ENCODE assay signal across 26 cellular contexts in the genomic region with DNA sequence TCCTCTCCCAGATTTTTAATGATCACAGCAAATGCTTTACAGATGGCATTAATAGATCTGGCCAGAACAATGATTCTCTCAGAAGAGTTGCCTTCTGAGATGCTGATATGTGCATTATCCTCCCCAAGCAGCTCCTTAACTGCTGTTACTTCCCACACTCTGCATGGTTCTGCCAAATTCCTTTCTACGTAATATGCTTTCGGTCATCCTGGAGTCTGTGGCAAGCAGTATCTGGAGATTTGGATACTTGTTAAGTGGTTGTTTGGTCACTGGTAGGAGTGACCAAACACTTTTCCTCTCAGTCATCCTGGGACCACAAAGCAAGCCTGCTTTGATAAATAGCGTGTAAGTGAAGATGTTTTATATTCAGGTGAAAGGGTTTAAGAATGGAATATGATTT.
DNase-seq lines count a peak whose midpoint lies in the region; ATAC-seq and TF ChIP-seq lines count a peak whose summit lies in the region.
"Had no signal": no experiment of that assay in that cellular context is flagged by ENCODE, and none has a peak within 500 bp of the region (broad histone marks: within the 10 kb centered on the region; RNA-seq: fewer than 3 reads in every experiment).

No MANE protein-coding gene starts in this region.

- no peak overlapping the region for H3K27ac Mint-ChIP-seq in HFFc6
- H3K27ac Mint-ChIP-seq: activated CD4-positive, alpha-beta T cell treated with anti-CD3 and anti-CD28 coated beads, Interleukin-2, amount 10 ng/mL, durations not matched to agents 24 days and 14 days; CD4-positive, CD25-positive, alpha-beta regulatory T cell; stimulated activated effector memory CD8-positive, alpha-beta T cell treated with anti-CD3 and anti-CD28 coated beads, Interleukin-12 subunit alpha, Interleukin-12 subunit beta, amount 100 ng/mL, for 72 hours; T-helper 17 cell had no signal

- H3K4me3 Mint-ChIP-seq in HFFc6, result no peak overlapping the region
- H3K4me3 Mint-ChIP-seq: activated CD4-positive, alpha-beta T cell treated with anti-CD3 and anti-CD28 coated beads, Interleukin-2, amount 10 ng/mL, durations not matched to agents 24 days and 14 days; activated T-cell treated with anti-CD3 and anti-CD28 coated beads, Interleukin-2, amount 50 U/mL, for 4 hours; CD4-positive, CD25-positive, alpha-beta regulatory T cell; central memory CD8-positive, alpha-beta T cell; stimulated activated effector memory CD8-positive, alpha-beta T cell treated with anti-CD3 and anti-CD28 coated beads, Interleukin-12 subunit alpha, Interleukin-12 subunit beta, amount 100 ng/mL, for 72 hours; T-helper 17 cell had no signal

- no peak for ATAC-seq in omental fat pad (ENCODE audit: low FRiP score)
- ATAC-seq: activated T-cell treated with anti-CD3 and anti-CD28 coated beads, Interleukin-2, amount 50 U/mL, for 4 hours; foreskin keratinocyte; left lobe of liver; stimulated activated effector memory CD8-positive, alpha-beta T cell treated with anti-CD3 and anti-CD28 coated beads, Interleukin-12 subunit alpha, Interleukin-12 subunit beta, amount 100 ng/mL, for 72 hours; T-helper 17 cell had no signal

- no peak overlapping the region for H3K4me3 ChIP-seq in foreskin fibroblast (ENCODE audit: low read depth in 1 of 2, low read length in 2 of 2)
- H3K4me3 ChIP-seq: adrenal gland, dorsolateral prefrontal cortex, spleen had no signal

- H3K4me1 Mint-ChIP-seq in HFFc6 (ENCODE audit: low read depth), result peaks cover 17% of the 10 kb centered on the region
- H3K4me1 Mint-ChIP-seq: central memory CD8-positive, alpha-beta T cell; T-helper 17 cell had no signal

- no peaks in the 10 kb centered on the region for H3K36me3 Mint-ChIP-seq in HFFc6 (ENCODE audit: low read depth)
- H3K36me3 Mint-ChIP-seq: CD4-positive, CD25-positive, alpha-beta regulatory T cell; stimulated activated effector memory CD8-positive, alpha-beta T cell treated with anti-CD3 and anti-CD28 coated beads, Interleukin-12 subunit alpha, Interleukin-12 subunit beta, amount 100 ng/mL, for 72 hours had no signal

- no peaks in the 10 kb centered on the region for H3K9me3 Mint-ChIP-seq in HFFc6
- H3K9me3 Mint-ChIP-seq: activated CD4-positive, alpha-beta T cell treated with anti-CD3 and anti-CD28 coated beads, Interleukin-2, amount 10 ng/mL, durations not matched to agents 24 days and 14 days; activated T-cell treated with anti-CD3 and anti-CD28 coated beads, Interleukin-2, amount 50 U/mL, for 4 hours; central memory CD8-positive, alpha-beta T cell; stimulated activated effector memory CD8-positive, alpha-beta T cell treated with anti-CD3 and anti-CD28 coated beads, Interleukin-12 subunit alpha, Interleukin-12 subunit beta, amount 100 ng/mL, for 72 hours had no signal

- DNase-seq in AG09319 (ENCODE audit: extremely low read depth, low read depth) (peak; percentile 20), HFFc6 (peak; percentile 48), astrocyte of the hippocampus (ENCODE audit: low read depth, low spot score) (peak; percentile 72), foreskin fibroblast (peak; percentile 50 to 53), T-helper 1 cell (no peak), NCI-H345 (lab: John Stamatoyannopoulos, UW) (no peak), amygdala (lab: John Stamatoyannopoulos, UW) (no peak), omental fat pad (ENCODE audit: low spot score) (no peak)
- DNase-seq: activated CD4-positive, alpha-beta T cell treated with anti-CD3 and anti-CD28 coated beads, Interleukin-2, amount 10 ng/mL, durations not matched to agents 24 days and 14 days; activated naive CD4-positive, alpha-beta T cell; activated T-cell treated with anti-CD3 and anti-CD28 coated beads, Interleukin-2, amount 50 U/mL, for 4 hours; adrenal gland; CD4-positive, CD25-positive, alpha-beta regulatory T cell; dorsolateral prefrontal cortex; foreskin keratinocyte; H7; Kasumi-1; mesendoderm; NCI-H1048; NCI-H187; spleen; stimulated activated CD4-positive, alpha-beta T cell treated with anti-CD3 and anti-CD28 coated beads, Interleukin-2, amount 100 ng/mL, for 48 hours; T-helper 17 cell had no signal

- TF ChIP-seq CTCF in AG09319 (IDR thresholded peaks at IDR 0.05; ENCODE audit: low read depth, low read length) (no peak), HFFc6 (IDR thresholded peaks at IDR 0.05) (no peak), foreskin fibroblast (IDR thresholded peaks at IDR 0.05; ENCODE audit: low read depth, low read length) (no peak), omental fat pad (IDR thresholded peaks at IDR 0.05) (no peak)

- H3K27me3 Mint-ChIP-seq in HFFc6 (ENCODE audit: insufficient read depth), result peaks cover 1% of the 10 kb centered on the region; the same call in 1 of the 2 replicates
- H3K27me3 Mint-ChIP-seq: central memory CD8-positive, alpha-beta T cell; T-helper 17 cell had no signal

Comparison
In these comparisons a context has a peak if more than half of its experiments do, and no peak if none do; other contexts are left out.
1. DNase-seq: peak in AG09319 (single experiment), HFFc6 (single experiment), astrocyte of the hippocampus (single experiment) and foreskin fibroblast (2 of 2); none in T-helper 1 cell (0 of 5), NCI-H345 (single experiment), amygdala (0 of 56) and omental fat pad (single experiment).